Comparison of ENCODE assay signal across 11 cellular contexts in genomic region chr13:59776924-59777690, GRCh38.
DNase-seq lines count a peak whose midpoint lies in the region; ATAC-seq and TF ChIP-seq lines count a peak whose summit lies in the region.
"Had no signal": no experiment of that assay in that cellular context is flagged by ENCODE, and none has a peak within 500 bp of the region (broad histone marks: within the 10 kb centered on the region; RNA-seq: fewer than 3 reads in every experiment).

No MANE protein-coding gene starts in this region.

- no peaks in the 10 kb centered on the region for H3K36me3 Mint-ChIP-seq in osteocyte (ENCODE audit: unreplicated experiment)
- H3K36me3 Mint-ChIP-seq: activated naive CD4-positive, alpha-beta T cell treated with anti-CD3 and anti-CD28 coated beads, Interleukin-2, amount 50 U/mL, for 72 hours had no signal

- WGBS in tibial nerve, 2 donors = 70 to 74% methylated on average over 5 of the region's 5 CpGs
- WGBS in gastroesophageal sphincter (ENCODE audit: low coverage in 1 of 2), 2 donors = 59 to 61% methylated on average over 5 of the region's 5 CpGs

- peak overlapping the region; percentile 75 for H3K27ac ChIP-seq in brain microvascular endothelial cell
- no peak overlapping the region for H3K27ac ChIP-seq in tibial nerve
- no peak overlapping the region for H3K27ac ChIP-seq in gastroesophageal sphincter

- H3K27me3 Mint-ChIP-seq in osteocyte (ENCODE audit: unreplicated experiment) = no peaks in the 10 kb centered on the region

- TF ChIP-seq EP300 in tibial nerve (IDR thresholded peaks at IDR 0.05) = no peak
- TF ChIP-seq EP300 in gastroesophageal sphincter (IDR thresholded peaks at IDR 0.05) = no peak

- TF ChIP-seq CTCF in brain microvascular endothelial cell (IDR thresholded peaks at IDR 0.05; ENCODE audit: low read depth, low read length, missing control alignments) (no peak), osteocyte (IDR thresholded peaks at IDR 0.05) (no peak), tibial nerve (IDR thresholded peaks at IDR 0.05) (no peak), gastroesophageal sphincter (IDR thresholded peaks at IDR 0.05) (no peak)

- no peak overlapping the region for H3K4me3 ChIP-seq in brain microvascular endothelial cell (ENCODE audit: low read depth, low read length)
- H3K4me3 ChIP-seq in tibial nerve = no peak overlapping the region
- no peak overlapping the region for H3K4me3 ChIP-seq in gastroesophageal sphincter

- H3K36me3 ChIP-seq in brain microvascular endothelial cell (replicated peaks) = no peaks in the 10 kb centered on the region
- H3K36me3 ChIP-seq in tibial nerve = no peaks in the 10 kb centered on the region
- H3K36me3 ChIP-seq in gastroesophageal sphincter = no peaks in the 10 kb centered on the region

- no peaks in the 10 kb centered on the region for H3K27me3 ChIP-seq in brain microvascular endothelial cell (replicated peaks)
- H3K27me3 ChIP-seq in tibial nerve = no peaks in the 10 kb centered on the region
- H3K27me3 ChIP-seq in gastroesophageal sphincter = no peaks in the 10 kb centered on the region

- DNase-seq in brain microvascular endothelial cell = peak; percentile 78
- DNase-seq in osteocyte (ENCODE audit: extremely low spot score, unreplicated experiment) = no peak
- DNase-seq in tibial nerve (ENCODE audit: low spot score in 2 of 2) = no peak
- DNase-seq in iPS-NIHi7 (ENCODE audit: extremely low spot score) = no peak
- DNase-seq: DND-41 had no signal

- H3K27ac Mint-ChIP-seq in osteocyte (ENCODE audit: unreplicated experiment) = peak overlapping the region; percentile 70
- H3K27ac Mint-ChIP-seq: activated naive CD4-positive, alpha-beta T cell treated with anti-CD3 and anti-CD28 coated beads, Interleukin-2, amount 50 U/mL, for 72 hours had no signal

- ATAC-seq in GM18502 (IDR thresholded peaks at IDR 0.05; ENCODE audit: poor library complexity, unreplicated experiment) (peak; percentile 75), HG03439 (IDR thresholded peaks at IDR 0.05; ENCODE audit: unreplicated experiment) (peak; percentile 60), gastroesophageal sphincter (no peak), GM21447 (IDR thresholded peaks at IDR 0.05; ENCODE audit: unreplicated experiment) (no peak)
- ATAC-seq: activated CD4-positive, CD25-positive, alpha-beta regulatory T cell treated with anti-CD3 and anti-CD28 coated beads, Interleukin-2, amount 50 U/mL, for 24 hours had no signal

- no peaks in the 10 kb centered on the region for H3K4me1 ChIP-seq in tibial nerve
- H3K4me1 ChIP-seq in gastroesophageal sphincter = peaks cover 0 to 13% (median 0%) of the 10 kb centered on the region in 3 donors

- H3K9me3 ChIP-seq in tibial nerve = no peaks in the 10 kb centered on the region
- no peaks in the 10 kb centered on the region for H3K9me3 ChIP-seq in gastroesophageal sphincter

- H3K4me3 Mint-ChIP-seq in osteocyte (ENCODE audit: unreplicated experiment) = no peak overlapping the region

- TF ChIP-seq POLR2A in tibial nerve (IDR thresholded peaks at IDR 0.05) = no peak
- no peak for TF ChIP-seq POLR2A in gastroesophageal sphincter (IDR thresholded peaks at IDR 0.05)

- H3K9me3 Mint-ChIP-seq in osteocyte (ENCODE audit: unreplicated experiment) = no peaks in the 10 kb centered on the region
- H3K9me3 Mint-ChIP-seq: activated naive CD4-positive, alpha-beta T cell treated with anti-CD3 and anti-CD28 coated beads, Interleukin-2, amount 50 U/mL, for 72 hours had no signal

- H3K4me1 Mint-ChIP-seq in osteocyte (ENCODE audit: unreplicated experiment) = peaks cover 33% of the 10 kb centered on the region

- in situ Hi-C loops in brain microvascular endothelial cell (cut with HindIII; ENCODE audit: low pct_ligation_motif_present, low sequenced_read_pairs) = no loop called here

Comparison
In these comparisons a context has a peak if more than half of its experiments do, and no peak if none do; other contexts are left out.
1. ATAC-seq: peak in GM18502 (single experiment) and HG03439 (single experiment); none in gastroesophageal sphincter (single experiment) and GM21447 (single experiment).